Comparison of ENCODE assay signal across 1 cellular context in the genomic region with DNA sequence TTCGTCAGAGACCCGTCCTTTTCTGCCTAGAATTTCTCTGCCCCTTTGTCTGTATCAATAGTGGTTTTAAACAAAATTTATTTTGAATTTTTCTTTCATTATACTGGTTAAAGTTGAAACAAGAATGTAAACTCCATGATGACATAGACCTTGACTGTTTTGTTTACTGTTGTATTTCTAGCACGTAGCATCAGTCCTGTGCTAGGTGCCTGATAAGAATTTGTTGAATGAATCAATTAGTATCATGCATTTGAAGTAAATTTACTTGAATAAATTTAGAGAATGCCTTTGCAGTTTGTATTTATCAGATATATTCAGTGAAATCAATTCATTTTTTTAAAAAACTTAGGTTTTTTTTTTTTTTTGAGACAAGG.
TF ChIP-seq lines count a peak whose summit lies in the region.

No MANE protein-coding gene starts in this region.

TF ChIP-seq in WTC11, 78 proteins besides CTCF, POLR2A, EP300 and RAD21 (continued from another document):
- TF ChIP-seq, protein P1, sequence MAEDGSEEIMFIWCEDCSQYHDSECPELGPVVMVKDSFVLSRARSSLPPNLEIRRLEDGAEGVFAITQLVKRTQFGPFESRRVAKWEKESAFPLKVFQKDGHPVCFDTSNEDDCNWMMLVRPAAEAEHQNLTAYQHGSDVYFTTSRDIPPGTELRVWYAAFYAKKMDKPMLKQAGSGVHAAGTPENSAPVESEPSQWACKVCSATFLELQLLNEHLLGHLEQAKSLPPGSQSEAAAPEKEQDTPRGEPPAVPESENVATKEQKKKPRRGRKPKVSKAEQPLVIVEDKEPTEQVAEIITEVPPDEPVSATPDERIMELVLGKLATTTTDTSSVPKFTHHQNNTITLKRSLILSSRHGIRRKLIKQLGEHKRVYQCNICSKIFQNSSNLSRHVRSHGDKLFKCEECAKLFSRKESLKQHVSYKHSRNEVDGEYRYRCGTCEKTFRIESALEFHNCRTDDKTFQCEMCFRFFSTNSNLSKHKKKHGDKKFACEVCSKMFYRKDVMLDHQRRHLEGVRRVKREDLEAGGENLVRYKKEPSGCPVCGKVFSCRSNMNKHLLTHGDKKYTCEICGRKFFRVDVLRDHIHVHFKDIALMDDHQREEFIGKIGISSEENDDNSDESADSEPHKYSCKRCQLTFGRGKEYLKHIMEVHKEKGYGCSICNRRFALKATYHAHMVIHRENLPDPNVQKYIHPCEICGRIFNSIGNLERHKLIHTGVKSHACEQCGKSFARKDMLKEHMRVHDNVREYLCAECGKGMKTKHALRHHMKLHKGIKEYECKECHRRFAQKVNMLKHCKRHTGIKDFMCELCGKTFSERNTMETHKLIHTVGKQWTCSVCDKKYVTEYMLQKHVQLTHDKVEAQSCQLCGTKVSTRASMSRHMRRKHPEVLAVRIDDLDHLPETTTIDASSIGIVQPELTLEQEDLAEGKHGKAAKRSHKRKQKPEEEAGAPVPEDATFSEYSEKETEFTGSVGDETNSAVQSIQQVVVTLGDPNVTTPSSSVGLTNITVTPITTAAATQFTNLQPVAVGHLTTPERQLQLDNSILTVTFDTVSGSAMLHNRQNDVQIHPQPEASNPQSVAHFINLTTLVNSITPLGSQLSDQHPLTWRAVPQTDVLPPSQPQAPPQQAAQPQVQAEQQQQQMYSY (CRISPR knock-in tag; IDR thresholded peaks at IDR 0.05), result no peak
- TF ChIP-seq, protein P2, sequence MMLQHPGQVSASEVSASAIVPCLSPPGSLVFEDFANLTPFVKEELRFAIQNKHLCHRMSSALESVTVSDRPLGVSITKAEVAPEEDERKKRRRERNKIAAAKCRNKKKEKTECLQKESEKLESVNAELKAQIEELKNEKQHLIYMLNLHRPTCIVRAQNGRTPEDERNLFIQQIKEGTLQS (CRISPR knock-in tag; conservative IDR thresholded peaks at IDR 0.05), result no peak
